ENCODE assay signal across 12 cellular contexts in the genomic region with DNA sequence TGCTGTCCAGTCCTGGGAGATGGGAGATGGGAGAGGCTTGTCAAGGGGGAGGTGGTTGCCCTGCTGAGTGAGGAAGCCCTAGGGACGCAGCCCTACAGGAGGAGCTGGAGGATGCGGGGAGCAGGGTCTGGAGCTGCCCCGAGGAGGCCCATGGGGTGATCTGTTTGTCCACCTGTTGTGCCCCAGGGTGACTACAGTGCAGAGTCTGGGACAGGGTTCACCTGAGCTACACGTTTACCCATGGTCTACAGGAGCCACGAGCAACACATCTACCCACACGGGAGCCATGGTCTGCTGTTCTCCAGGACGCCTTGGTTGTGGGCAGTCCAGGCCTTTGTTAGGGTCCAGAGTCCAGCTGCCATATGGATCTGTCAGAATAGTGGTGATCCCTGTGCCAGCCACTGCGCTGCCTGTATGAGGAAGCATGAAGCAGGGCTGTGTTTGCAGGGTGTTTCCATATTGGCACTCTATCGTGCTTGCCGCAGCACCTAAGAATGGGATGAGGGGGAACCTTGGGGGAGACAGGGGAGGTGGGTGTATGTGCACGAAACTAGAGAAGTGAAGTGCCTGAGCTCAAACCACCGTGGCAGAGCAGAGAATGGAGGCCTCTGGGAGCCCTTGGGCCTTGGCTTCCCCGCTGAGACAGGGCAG. TPM values are rescaled to one million over a fixed set of nuclear protein-coding genes. Genes with fewer than 3 reads are reported as not detected.
DNase-seq lines count a peak whose midpoint lies in the region; ATAC-seq and TF ChIP-seq lines count a peak whose summit lies in the region.
"Had no signal": no experiment of that assay in that cellular context is flagged by ENCODE, and none has a peak within 500 bp of the region (broad histone marks: within the 10 kb centered on the region; RNA-seq: fewer than 3 reads in every experiment).

No MANE protein-coding gene starts in this region.

- POLR2A ChIA-PET in HEK293 (lab: Yijun Ruan, JAX): no interaction called here

- H3K4me3 ChIP-seq in BLaER1 treated with 17β-estradiol and CSF1 and Interleukin-3, amounts not matched to agents 10 nM and 100 nM: no peak overlapping the region
- H3K4me3 ChIP-seq in HEK293 (ENCODE audit: low read depth, low read length) (no peak overlapping the region), mucosa of stomach (ENCODE audit: low read length) (no peak overlapping the region), lower lobe of right lung (no peak overlapping the region)

- H3K4me1 ChIP-seq in BLaER1 treated with 17β-estradiol and CSF1 and Interleukin-3, amounts not matched to agents 10 nM and 100 nM: peaks cover 48 to 66% (median 60%) of the 10 kb centered on the region in 10 experiments
- H3K4me1 ChIP-seq in HEK293 (ENCODE audit: control insufficient read depth, insufficient read depth, low read length) (no peaks in the 10 kb centered on the region), mucosa of stomach (ENCODE audit: control insufficient read depth, insufficient read depth, low read length) (peaks cover 59% of the 10 kb centered on the region), lower lobe of right lung (peaks cover 29% of the 10 kb centered on the region)

- H3K9me3 ChIP-seq in BLaER1 treated with 17β-estradiol and CSF1 and Interleukin-3, amounts not matched to agents 10 nM and 100 nM (replicated peaks in 1 of 11): no peaks in the 10 kb centered on the region
- no peaks in the 10 kb centered on the region for H3K9me3 ChIP-seq in HEK293 (ENCODE audit: control insufficient read depth, insufficient read depth, low read depth, low read length)
- H3K9me3 ChIP-seq in mucosa of stomach (ENCODE audit: control insufficient read depth, low read length): no peaks in the 10 kb centered on the region
- no peaks in the 10 kb centered on the region for H3K9me3 ChIP-seq in lower lobe of right lung

- peaks cover 0 to 2% (median 0%) of the 10 kb centered on the region in 11 experiments; a peak in 2 of 22 replicates for H3K27me3 ChIP-seq in BLaER1 treated with 17β-estradiol and CSF1 and Interleukin-3, amounts not matched to agents 10 nM and 100 nM
- H3K27me3 ChIP-seq in mucosa of stomach (ENCODE audit: control insufficient read depth, insufficient read depth, low read length): no peaks in the 10 kb centered on the region
- H3K27me3 ChIP-seq in lower lobe of right lung (ENCODE audit: low read depth): no peaks in the 10 kb centered on the region

- peak overlapping the region in 1 of 11 experiments; percentile 99; a peak in 2 of 22 replicates for H3K27ac ChIP-seq in BLaER1 treated with 17β-estradiol and CSF1 and Interleukin-3, amounts not matched to agents 10 nM and 100 nM
- H3K27ac ChIP-seq in HEK293 (ENCODE audit: extremely low read depth, low read depth, low read length) (no peak overlapping the region), lower lobe of right lung (no peak overlapping the region)

- CTCF ChIA-PET in HEK293 (lab: Yijun Ruan, JAX): no interaction called here

- H3K4me3 Mint-ChIP-seq in brain: peak overlapping the region in 4 of 5 experiments; percentile 29 to 95 (median 72)

- peak overlapping the region in 2 of 11 experiments; percentile 95 to 97; a peak in 1 of 22 replicates for H3K9ac ChIP-seq in BLaER1 treated with 17β-estradiol and CSF1 and Interleukin-3, amounts not matched to agents 10 nM and 100 nM
- peak overlapping the region; percentile 36 for H3K9ac ChIP-seq in mucosa of stomach (ENCODE audit: low read length)

- DNase-seq in DMS79 treated with DMSO at 0.1 percent for 48 hours (lab: John Stamatoyannopoulos, UW): no peak
- no peak for DNase-seq in GM03348 (ENCODE audit: low spot score)
- DNase-seq in lower lobe of right lung: no peak
- no peak for DNase-seq in NCI-H1694 treated with DMSO at 0.1 percent for 48 hours (lab: John Stamatoyannopoulos, UW)
- DNase-seq: activated CD8-positive, alpha-beta memory T cell treated with anti-CD3 and anti-CD28 coated beads, Interleukin-2, amount 50 U/mL, for 4 hours; NCI-H226; PC-3; substantia nigra had no signal

- peaks cover 18% of the 10 kb centered on the region for H3K36me3 Mint-ChIP-seq in brain

- peak overlapping the region; percentile 54 to 94 (median 67) for H3K27ac Mint-ChIP-seq in brain

- H3K27me3 Mint-ChIP-seq in brain: peaks cover 9% of the 10 kb centered on the region

- intact Hi-C loops in lower lobe of right lung (cut with DNase I): no loop called here

- no peak for ATAC-seq in lower lobe of right lung
- ATAC-seq: PC-3 had no signal

- H3K36me3 ChIP-seq in BLaER1 treated with 17β-estradiol and CSF1 and Interleukin-3, amounts not matched to agents 10 nM and 100 nM: peaks cover 5 to 15% (median 11%) of the 10 kb centered on the region in 11 experiments; a peak in 19 of 22 replicates
- H3K36me3 ChIP-seq in HEK293 (ENCODE audit: control insufficient read depth in 2 of 2, insufficient read depth in 1 of 2, low read length in 2 of 2) (peaks cover 0 to 7% of the 10 kb centered on the region in 2 experiments; a peak in 1 of 3 replicates), mucosa of stomach (ENCODE audit: control insufficient read depth, insufficient read depth, low read length) (no peaks in the 10 kb centered on the region), lower lobe of right lung (peaks cover 6% of the 10 kb centered on the region)

- peaks cover 0 to 6% (median 0%) of the 10 kb centered on the region in 11 experiments; a peak in 2 of 22 replicates for H4K20me1 ChIP-seq in BLaER1 treated with 17β-estradiol and CSF1 and Interleukin-3, amounts not matched to agents 10 nM and 100 nM

- peak overlapping the region in 8 of 11 experiments; percentile 8 to 99 (median 92); a peak in 14 of 22 replicates for H3K4me2 ChIP-seq in BLaER1 treated with 17β-estradiol and CSF1 and Interleukin-3, amounts not matched to agents 10 nM and 100 nM

- peaks cover 0 to 2% (median 0%) of the 10 kb centered on the region in 5 experiments for H3K9me3 Mint-ChIP-seq in brain

- TF ChIP-seq CTCF in HEK293 (tag by site-specific recombination; IDR thresholded peaks at IDR 0.05) (no peak), brain (conservative IDR thresholded peaks at IDR 0.05) (no peak), lower lobe of right lung (IDR thresholded peaks at IDR 0.05) (no peak)

- H3K4me1 Mint-ChIP-seq in brain: peaks cover 81% of the 10 kb centered on the region

TF ChIP-seq in HEK293, 187 proteins besides CTCF, POLR2A, EP300 and RAD21 (continues in another document):
- TF ChIP-seq ZNF121 (tag by site-specific recombination; IDR thresholded peaks at IDR 0.05): no peak
- TF ChIP-seq ZBTB17 (tag by site-specific recombination; IDR thresholded peaks at IDR 0.05): 0 out of 2 replicates have a peak, but pooled peaks have one; percentile 7
- TF ChIP-seq, protein P1, sequence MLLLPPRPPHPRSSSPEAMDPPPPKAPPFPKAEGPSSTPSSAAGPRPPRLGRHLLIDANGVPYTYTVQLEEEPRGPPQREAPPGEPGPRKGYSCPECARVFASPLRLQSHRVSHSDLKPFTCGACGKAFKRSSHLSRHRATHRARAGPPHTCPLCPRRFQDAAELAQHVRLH (tag by site-specific recombination; IDR thresholded peaks at IDR 0.05): no peak
- TF ChIP-seq KLF9 (tag by site-specific recombination; IDR thresholded peaks at IDR 0.05; ENCODE audit: low read depth): no peak
- TF ChIP-seq ZNF585B (tag by site-specific recombination; IDR thresholded peaks at IDR 0.05): no peak
- peak; percentile 72 for TF ChIP-seq SCRT2 (tag by site-specific recombination; IDR thresholded peaks at IDR 0.05)
- TF ChIP-seq, protein P2, sequence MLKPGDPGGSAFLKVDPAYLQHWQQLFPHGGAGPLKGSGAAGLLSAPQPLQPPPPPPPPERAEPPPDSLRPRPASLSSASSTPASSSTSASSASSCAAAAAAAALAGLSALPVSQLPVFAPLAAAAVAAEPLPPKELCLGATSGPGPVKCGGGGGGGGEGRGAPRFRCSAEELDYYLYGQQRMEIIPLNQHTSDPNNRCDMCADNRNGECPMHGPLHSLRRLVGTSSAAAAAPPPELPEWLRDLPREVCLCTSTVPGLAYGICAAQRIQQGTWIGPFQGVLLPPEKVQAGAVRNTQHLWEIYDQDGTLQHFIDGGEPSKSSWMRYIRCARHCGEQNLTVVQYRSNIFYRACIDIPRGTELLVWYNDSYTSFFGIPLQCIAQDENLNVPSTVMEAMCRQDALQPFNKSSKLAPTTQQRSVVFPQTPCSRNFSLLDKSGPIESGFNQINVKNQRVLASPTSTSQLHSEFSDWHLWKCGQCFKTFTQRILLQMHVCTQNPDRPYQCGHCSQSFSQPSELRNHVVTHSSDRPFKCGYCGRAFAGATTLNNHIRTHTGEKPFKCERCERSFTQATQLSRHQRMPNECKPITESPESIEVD (tag by site-specific recombination; IDR thresholded peaks at IDR 0.05): no peak
- no peak for TF ChIP-seq ZNF549 (tag by site-specific recombination; IDR thresholded peaks at IDR 0.05)
- TF ChIP-seq, protein P3, sequence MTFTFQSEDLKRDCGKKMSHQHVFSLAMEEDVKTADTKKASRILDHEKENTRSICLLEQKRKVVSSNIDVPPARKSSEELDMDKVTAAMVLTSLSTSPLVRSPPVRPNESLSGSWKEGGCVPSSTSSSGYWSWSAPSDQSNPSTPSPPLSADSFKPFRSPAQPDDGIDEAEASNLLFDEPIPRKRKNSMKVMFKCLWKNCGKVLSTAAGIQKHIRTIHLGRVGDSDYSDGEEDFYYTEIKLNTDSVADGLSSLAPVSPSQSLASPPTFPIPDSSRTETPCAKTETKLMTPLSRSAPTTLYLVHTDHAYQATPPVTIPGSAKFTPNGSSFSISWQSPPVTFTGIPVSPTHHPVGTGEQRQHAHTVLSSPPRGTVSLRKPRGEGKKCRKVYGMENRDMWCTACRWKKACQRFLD (tag by site-specific recombination; IDR thresholded peaks at IDR 0.05): no peak

RNA-seq across cellular contexts. Expression of a gene that starts 23.7 kb away (rescaled TPM):
- polyA plus RNA-seq in brain (ENCODE audit: insufficient read depth, low read depth, low replicate concordance): 23.0 TPM
- total RNA-seq in lower lobe of right lung: 4.5 TPM

RNA-seq across cellular contexts. Expression of a gene that starts 34.2 kb away (rescaled TPM):
- 146 TPM for polyA plus RNA-seq in brain (ENCODE audit: insufficient read depth, low read depth, low replicate concordance)
- 86.0 TPM for total RNA-seq in lower lobe of right lung

RNA-seq across cellular contexts. Expression of a gene that starts 47.6 kb away (rescaled TPM):
- polyA plus RNA-seq in brain (ENCODE audit: insufficient read depth, low read depth, low replicate concordance): 1.9 TPM
- total RNA-seq in lower lobe of right lung: 44.4 TPM
- total RNA-seq: PC-3 had no signal
